Comparison of ENCODE assay signal across 18 cellular contexts in genomic region chr11:120842195-120842594, GRCh38.
"Had no signal": no experiment of that assay in that cellular context is flagged by ENCODE, and none has a peak within 500 bp of the region (broad histone marks: within the 10 kb centered on the region; RNA-seq: fewer than 3 reads in every experiment).

No MANE protein-coding gene starts in this region.

- DNase-seq: colonic mucosa; dermis blood vessel endothelial cell; heart left ventricle; hippocampal formation; kidney glomerular epithelial cell; naive thymus-derived CD4-positive, alpha-beta T cell; nephron progenitor cell; psoas muscle; retina; right lobe of liver; stimulated activated CD4-positive, alpha-beta T cell treated with anti-CD3 and anti-CD28 coated beads, Interleukin-4, amount 100 ng/mL, for 1 hour; stimulated activated naive CD8-positive, alpha-beta T cell treated with anti-CD3 and anti-CD28 coated beads, Interleukin-15, amount 100 ng/mL, for 72 hours; testis; upper lobe of right lung had no signal

- ATAC-seq: heart left ventricle; naive thymus-derived CD4-positive, alpha-beta T cell; psoas muscle; right lobe of liver; stimulated activated memory B cell treated with anti-CD40 and anti-IgM and Interleukin-4, amounts not matched to agents 10 μg/mL and 1 μg/mL and 100 μg/mL, for 72 hours; stimulated activated naive CD8-positive, alpha-beta T cell treated with anti-CD3 and anti-CD28 coated beads, Interleukin-15, amount 100 ng/mL, for 72 hours; upper lobe of right lung had no signal

- H3K27me3 ChIP-seq: colonic mucosa, heart left ventricle, right lobe of liver, testis, tibial nerve, upper lobe of right lung had no signal

- H3K4me3 ChIP-seq: colonic mucosa, heart left ventricle, psoas muscle, right lobe of liver, testis, tibial nerve, upper lobe of right lung had no signal

- H3K9me3 ChIP-seq: colonic mucosa, heart left ventricle, psoas muscle, right lobe of liver, testis, tibial nerve, upper lobe of right lung had no signal

- FAIRE-seq: frontal cortex, islet of Langerhans had no signal

- H3K36me3 ChIP-seq: colonic mucosa, heart left ventricle, right lobe of liver, tibial nerve, upper lobe of right lung had no signal

- H3K27ac ChIP-seq: colonic mucosa, heart left ventricle, psoas muscle, right lobe of liver, testis, tibial nerve, upper lobe of right lung had no signal

- H3K4me1 ChIP-seq: colonic mucosa, heart left ventricle, psoas muscle, testis, tibial nerve, upper lobe of right lung had no signal
